In the genomic region with DNA sequence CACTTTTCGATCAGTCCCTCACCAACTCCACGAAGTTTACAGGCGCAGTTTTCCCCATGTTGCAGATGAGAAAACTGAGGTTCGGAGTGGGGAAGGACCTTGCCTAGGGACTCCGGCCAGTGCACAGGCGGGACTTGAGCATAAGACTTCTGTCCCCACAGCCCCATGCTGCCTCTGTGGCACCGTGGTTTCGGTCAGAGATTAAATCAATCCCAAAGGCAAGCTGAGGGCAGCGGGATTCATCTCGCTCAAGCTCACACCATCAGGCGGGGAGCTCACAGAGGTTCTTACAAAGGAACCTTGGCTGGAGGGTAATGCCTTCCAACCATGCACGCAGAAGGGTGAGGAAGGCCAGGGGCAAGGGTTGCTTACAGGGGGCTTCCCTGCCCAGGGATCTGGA, we compare ENCODE assay signal across 15 cellular contexts.
DNase-seq lines count a peak whose midpoint lies in the region; ATAC-seq and TF ChIP-seq lines count a peak whose summit lies in the region.
"Had no signal": no experiment of that assay in that cellular context is flagged by ENCODE, and none has a peak within 500 bp of the region (broad histone marks: within the 10 kb centered on the region; RNA-seq: fewer than 3 reads in every experiment).

No MANE protein-coding gene starts in this region.

- DNase-seq in GM23338 (ENCODE audit: low spot score) (no peak), Peyer's patch (peak in 2 of 3 donors; percentile 13 to 27), endodermal cell (peak; percentile 36), osteoblast (ENCODE audit: insufficient read length, low spot score, missing footprints) (peak; percentile 54), nucleus accumbens (lab: John Stamatoyannopoulos, UW) (no peak), cortex of kidney (lab: John Stamatoyannopoulos, UW) (no peak), NCI-H2029 treated with DMSO at 0.1 percent for 48 hours (lab: John Stamatoyannopoulos, UW) (no peak)
- DNase-seq: C1 segment of cervical spinal cord, Calu3, DMS 273 treated with DMSO at 0.1 percent for 48 hours, GM23248 had no signal

- 93 to 96% methylated on average over 11 to 12 of the region's 12 CpGs for WGBS in endodermal cell (ENCODE audit: insufficient coverage in 1 of 2, insufficient read length in 1 of 2), 2 experiments

- H3K36me3 ChIP-seq in GM23338 (ENCODE audit: insufficient read depth) (no peaks in the 10 kb centered on the region), Peyer's patch (no peaks in the 10 kb centered on the region), endodermal cell (ENCODE audit: control insufficient read depth, insufficient read depth, low read length) (peaks cover 32% of the 10 kb centered on the region), osteoblast (ENCODE audit: insufficient read depth, low read length) (no peaks in the 10 kb centered on the region)
- H3K36me3 ChIP-seq: HAP-1 had no signal

- no peak overlapping the region for H2AFZ ChIP-seq in GM23338
- H2AFZ ChIP-seq in osteoblast (ENCODE audit: low read length): no peak overlapping the region
- H2AFZ ChIP-seq: GM23248 had no signal

- H3K79me2 ChIP-seq in GM23338 (replicated peaks; ENCODE audit: insufficient read depth) (no peaks in the 10 kb centered on the region), osteoblast (ENCODE audit: insufficient read depth, low read length) (no peaks in the 10 kb centered on the region)

- H3K4me2 ChIP-seq in GM23338 (no peak overlapping the region), osteoblast (ENCODE audit: insufficient read depth, low read length) (no peak overlapping the region)

- 0 out of 2 replicates have a peak overlapping the region, but pooled peaks have one; percentile 19 for H3K27ac ChIP-seq in GM23338 (ENCODE audit: low read depth)
- no peak overlapping the region for H3K27ac ChIP-seq in Peyer's patch
- H3K27ac ChIP-seq in endodermal cell (ENCODE audit: low read depth, low read length): no peak overlapping the region
- no peak overlapping the region for H3K27ac ChIP-seq in osteoblast (ENCODE audit: low read depth, low read length)
- H3K27ac ChIP-seq: GM23248, HL-60 had no signal

- no peaks in the 10 kb centered on the region for H3K9me3 ChIP-seq in Peyer's patch
- no peaks in the 10 kb centered on the region for H3K9me3 ChIP-seq in endodermal cell (ENCODE audit: control insufficient read depth, low read length)
- no peaks in the 10 kb centered on the region for H3K9me3 ChIP-seq in osteoblast (ENCODE audit: low read depth, low read length)
- H3K9me3 ChIP-seq: HAP-1 had no signal

- ATAC-seq in GM23338: no peak

- H4K20me1 ChIP-seq in GM23338 (replicated peaks; ENCODE audit: insufficient read depth): peaks cover 5% of the 10 kb centered on the region
- H4K20me1 ChIP-seq in osteoblast (ENCODE audit: insufficient read depth, low read length): no peaks in the 10 kb centered on the region

- H3K9ac ChIP-seq in endodermal cell (ENCODE audit: extremely low read depth, low read length, poor library complexity, severe bottlenecking): no peak overlapping the region
- H3K9ac ChIP-seq: GM23248 had no signal

- H3K9me2 ChIP-seq in GM23338 (ENCODE audit: insufficient read depth): no peaks in the 10 kb centered on the region

- TF ChIP-seq CTCF in GM23338 (conservative IDR thresholded peaks at IDR 0.05; ENCODE audit: low read depth in 2 of 2) (no peak), Peyer's patch (IDR thresholded peaks at IDR 0.05) (no peak), endodermal cell (conservative IDR thresholded peaks at IDR 0.05) (no peak), osteoblast (IDR thresholded peaks at IDR 0.05; ENCODE audit: extremely low read depth, low read depth, low read length) (no peak)

- H3K27ac Mint-ChIP-seq in GM23338 (no peak overlapping the region), endodermal cell (no peak overlapping the region)
- H3K27ac Mint-ChIP-seq: B cell; CD4-positive, alpha-beta T cell had no signal

- H3F3A ChIP-seq in GM23338 (replicated peaks; ENCODE audit: low read depth): peaks cover 6% of the 10 kb centered on the region; the same call in 1 of the 2 replicates

- H3K4me3 Mint-ChIP-seq in GM23338 (no peak overlapping the region), endodermal cell (no peak overlapping the region)
- H3K4me3 Mint-ChIP-seq: B cell; CD4-positive, alpha-beta T cell had no signal

- no peaks in the 10 kb centered on the region for H3K9me3 Mint-ChIP-seq in GM23338
- H3K9me3 Mint-ChIP-seq in endodermal cell: no peaks in the 10 kb centered on the region
- H3K9me3 Mint-ChIP-seq: CD4-positive, alpha-beta T cell had no signal

- H3K27me3 Mint-ChIP-seq in GM23338 (ENCODE audit: insufficient read depth, low read depth, poor library complexity) (peaks cover 10% of the 10 kb centered on the region), endodermal cell (ENCODE audit: insufficient read depth) (no peaks in the 10 kb centered on the region)
- H3K27me3 Mint-ChIP-seq: B cell; CD4-positive, alpha-beta T cell had no signal

- H3K4me1 Mint-ChIP-seq in GM23338 (peaks cover 6% of the 10 kb centered on the region; the same call in 1 of the 3 replicates), endodermal cell (no peaks in the 10 kb centered on the region)
- H3K4me1 Mint-ChIP-seq: B cell had no signal

- H3K36me3 Mint-ChIP-seq in GM23338 (ENCODE audit: low read depth) (peaks cover 27% of the 10 kb centered on the region), endodermal cell (ENCODE audit: low read depth) (peaks cover 28% of the 10 kb centered on the region)

- H3K4me1 ChIP-seq in GM23338 (ENCODE audit: insufficient read depth) (no peaks in the 10 kb centered on the region; the same call in 1 of the 2 replicates), Peyer's patch (no peaks in the 10 kb centered on the region), endodermal cell (ENCODE audit: control insufficient read depth, insufficient read depth, low read length) (no peaks in the 10 kb centered on the region), osteoblast (ENCODE audit: insufficient read depth, low read length) (no peaks in the 10 kb centered on the region)
- H3K4me1 ChIP-seq: HAP-1 had no signal

- H3K4me3 ChIP-seq in GM23338 (no peak overlapping the region), Peyer's patch (no peak overlapping the region), endodermal cell (ENCODE audit: low read length) (no peak overlapping the region), osteoblast (ENCODE audit: insufficient read depth, low read length) (no peak overlapping the region)
- H3K4me3 ChIP-seq: GM23248, HAP-1 had no signal

- no peaks in the 10 kb centered on the region for H3K27me3 ChIP-seq in GM23338 (ENCODE audit: insufficient read depth)
- H3K27me3 ChIP-seq in Peyer's patch: no peaks in the 10 kb centered on the region
- H3K27me3 ChIP-seq in endodermal cell (ENCODE audit: control insufficient read depth, insufficient read depth, low read length, poor library complexity, severe bottlenecking): no peaks in the 10 kb centered on the region
- no peaks in the 10 kb centered on the region for H3K27me3 ChIP-seq in osteoblast (ENCODE audit: insufficient read depth, low read length)

- no peak for TF ChIP-seq POLR2A in Peyer's patch (IDR thresholded peaks at IDR 0.05)

TF ChIP-seq in GM23338, 12 proteins besides CTCF, POLR2A, EP300 and RAD21 (continues in another document):
- TF ChIP-seq, protein P1, sequence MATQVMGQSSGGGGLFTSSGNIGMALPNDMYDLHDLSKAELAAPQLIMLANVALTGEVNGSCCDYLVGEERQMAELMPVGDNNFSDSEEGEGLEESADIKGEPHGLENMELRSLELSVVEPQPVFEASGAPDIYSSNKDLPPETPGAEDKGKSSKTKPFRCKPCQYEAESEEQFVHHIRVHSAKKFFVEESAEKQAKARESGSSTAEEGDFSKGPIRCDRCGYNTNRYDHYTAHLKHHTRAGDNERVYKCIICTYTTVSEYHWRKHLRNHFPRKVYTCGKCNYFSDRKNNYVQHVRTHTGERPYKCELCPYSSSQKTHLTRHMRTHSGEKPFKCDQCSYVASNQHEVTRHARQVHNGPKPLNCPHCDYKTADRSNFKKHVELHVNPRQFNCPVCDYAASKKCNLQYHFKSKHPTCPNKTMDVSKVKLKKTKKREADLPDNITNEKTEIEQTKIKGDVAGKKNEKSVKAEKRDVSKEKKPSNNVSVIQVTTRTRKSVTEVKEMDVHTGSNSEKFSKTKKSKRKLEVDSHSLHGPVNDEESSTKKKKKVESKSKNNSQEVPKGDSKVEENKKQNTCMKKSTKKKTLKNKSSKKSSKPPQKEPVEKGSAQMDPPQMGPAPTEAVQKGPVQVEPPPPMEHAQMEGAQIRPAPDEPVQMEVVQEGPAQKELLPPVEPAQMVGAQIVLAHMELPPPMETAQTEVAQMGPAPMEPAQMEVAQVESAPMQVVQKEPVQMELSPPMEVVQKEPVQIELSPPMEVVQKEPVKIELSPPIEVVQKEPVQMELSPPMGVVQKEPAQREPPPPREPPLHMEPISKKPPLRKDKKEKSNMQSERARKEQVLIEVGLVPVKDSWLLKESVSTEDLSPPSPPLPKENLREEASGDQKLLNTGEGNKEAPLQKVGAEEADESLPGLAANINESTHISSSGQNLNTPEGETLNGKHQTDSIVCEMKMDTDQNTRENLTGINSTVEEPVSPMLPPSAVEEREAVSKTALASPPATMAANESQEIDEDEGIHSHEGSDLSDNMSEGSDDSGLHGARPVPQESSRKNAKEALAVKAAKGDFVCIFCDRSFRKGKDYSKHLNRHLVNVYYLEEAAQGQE (IDR thresholded peaks at IDR 0.05; ENCODE audit: unreplicated experiment): no peak
- TF ChIP-seq CREB1 (CRISPR knock-in tag; IDR thresholded peaks at IDR 0.05; ENCODE audit: low read depth): no peak
- no peak for TF ChIP-seq EZH2 (IDR thresholded peaks at IDR 0.05; ENCODE audit: low read depth, unreplicated experiment)
- no peak for TF ChIP-seq NANOG (IDR thresholded peaks at IDR 0.05; ENCODE audit: borderline replicate concordance)
- TF ChIP-seq STAT1 (IDR thresholded peaks at IDR 0.05; ENCODE audit: unreplicated experiment): no peak
- TF ChIP-seq, protein P2, sequence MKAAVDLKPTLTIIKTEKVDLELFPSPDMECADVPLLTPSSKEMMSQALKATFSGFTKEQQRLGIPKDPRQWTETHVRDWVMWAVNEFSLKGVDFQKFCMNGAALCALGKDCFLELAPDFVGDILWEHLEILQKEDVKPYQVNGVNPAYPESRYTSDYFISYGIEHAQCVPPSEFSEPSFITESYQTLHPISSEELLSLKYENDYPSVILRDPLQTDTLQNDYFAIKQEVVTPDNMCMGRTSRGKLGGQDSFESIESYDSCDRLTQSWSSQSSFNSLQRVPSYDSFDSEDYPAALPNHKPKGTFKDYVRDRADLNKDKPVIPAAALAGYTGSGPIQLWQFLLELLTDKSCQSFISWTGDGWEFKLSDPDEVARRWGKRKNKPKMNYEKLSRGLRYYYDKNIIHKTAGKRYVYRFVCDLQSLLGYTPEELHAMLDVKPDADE (IDR thresholded peaks at IDR 0.05): no peak
- TF ChIP-seq ZNF114 (CRISPR knock-in tag; IDR thresholded peaks at IDR 0.05): no peak
- no peak for TF ChIP-seq POLR2AphosphoS5 (IDR thresholded peaks at IDR 0.05; ENCODE audit: low read depth)
- TF ChIP-seq ZNF331 (CRISPR knock-in tag; IDR thresholded peaks at IDR 0.05; ENCODE audit: low read depth): no peak
- no peak for TF ChIP-seq JUNB (IDR thresholded peaks at IDR 0.05; ENCODE audit: unreplicated experiment)
- TF ChIP-seq EZH2phosphoT487 (IDR thresholded peaks at IDR 0.05; ENCODE audit: unreplicated experiment): no peak

Comparison
In these comparisons a context has a peak if more than half of its experiments do, and no peak if none do; other contexts are left out.
1. DNase-seq: peak in Peyer's patch (2 of 3), endodermal cell (single experiment) and osteoblast (single experiment); none in GM23338 (single experiment), nucleus accumbens (0 of 56), cortex of kidney (single experiment) and NCI-H2029 treated with DMSO at 0.1 percent for 48 hours (single experiment).